In genomic region chr18:23540867-23541266, GRCh38 we compare ENCODE assay signal across 9 cellular contexts. TPM values are rescaled to one million over a fixed set of nuclear protein-coding genes. Genes with fewer than 3 reads are reported as not detected.
DNase-seq lines count a peak whose midpoint lies in the region; ATAC-seq and TF ChIP-seq lines count a peak whose summit lies in the region.
"Had no signal": no experiment of that assay in that cellular context is flagged by ENCODE, and none has a peak within 500 bp of the region (broad histone marks: within the 10 kb centered on the region; RNA-seq: fewer than 3 reads in every experiment).

No MANE protein-coding gene starts in this region.

- H3K4me3 Mint-ChIP-seq in CD14-positive monocyte = peak overlapping the region; percentile 24 to 78
- H3K4me3 Mint-ChIP-seq: brain had no signal

- H3K27me3 ChIP-seq in MG63 = no peaks in the 10 kb centered on the region

- H3K4me3 ChIP-seq in fibroblast of pulmonary artery (replicated peaks; ENCODE audit: low read depth, low read length) (no peak overlapping the region), MG63 (no peak overlapping the region)

- peaks cover 0 to 2% (median 0%) of the 10 kb centered on the region in 7 donors for H3K9me3 Mint-ChIP-seq in CD14-positive monocyte
- H3K9me3 Mint-ChIP-seq: brain had no signal

- DNase-seq in CD14-positive monocyte (ENCODE audit: low spot score) (no peak), NCI-H226 (peak; percentile 7), fibroblast of pulmonary artery (ENCODE audit: low read depth) (peak; percentile 45), NCI-H1436 (lab: John Stamatoyannopoulos, UW) (no peak), NCI-H187 treated with DMSO at 0.1 percent for 48 hours (lab: John Stamatoyannopoulos, UW) (no peak), MG63 (no peak), NK-92 (lab: John Stamatoyannopoulos, UW; ENCODE audit: unreplicated experiment) (no peak)

- peaks cover 83 to 91% of the 10 kb centered on the region in 2 donors for H3K36me3 Mint-ChIP-seq in CD14-positive monocyte

- TF ChIP-seq CTCF in CD14-positive monocyte (IDR thresholded peaks at IDR 0.05) (no peak), fibroblast of pulmonary artery (IDR thresholded peaks at IDR 0.05; ENCODE audit: low read length, missing control alignments) (no peak)

- intact Hi-C loops in CD14-positive monocyte (cut with micrococcal nuclease) = no loop called here

- peaks cover 24% of the 10 kb centered on the region for H3K36me3 ChIP-seq in MG63

- H3K9me3 ChIP-seq in MG63 = no peaks in the 10 kb centered on the region

- H3K4me1 Mint-ChIP-seq in CD14-positive monocyte = peaks cover 51% of the 10 kb centered on the region
- H3K4me1 Mint-ChIP-seq: brain had no signal

- H3K27me3 Mint-ChIP-seq in CD14-positive monocyte (ENCODE audit: low read depth in 3 of 3) = peaks cover 0 to 11% (median 1%) of the 10 kb centered on the region in 3 donors
- H3K27me3 Mint-ChIP-seq: brain had no signal

- ATAC-seq in GM21381 (IDR thresholded peaks at IDR 0.05; ENCODE audit: unreplicated experiment) = peak; percentile 64

- peak overlapping the region; percentile 87 to 95 (median 92) for H3K27ac Mint-ChIP-seq in CD14-positive monocyte

RNA-seq across cellular contexts. Expression of gene RMC1, which starts 37.6 kb away (rescaled TPM):
- polyA plus RNA-seq in CD14-positive monocyte = 10 to 100 TPM; 21.9 to 30.1 TPM
- total RNA-seq in MG63 (2014; rRNA removed; shearing (Covaris generic); ENCODE audit: low replicate concordance) = 21.1 and 21.9 TPM in 2 replicates

RNA-seq across cellular contexts. Expression of gene NPC1, which starts 45.4 kb away (rescaled TPM):
- polyA plus RNA-seq in CD14-positive monocyte = 10 to 100 TPM in 1 of 2 donors, 1 to 10 TPM in 1; 7.5 to 17.9 TPM
- 8.5 and 11.1 TPM in 2 replicates for total RNA-seq in MG63 (2014; rRNA removed; shearing (Covaris generic); ENCODE audit: low replicate concordance)

Comparison
In these comparisons a context has a peak if more than half of its experiments do, and no peak if none do; other contexts are left out.
1. DNase-seq: peak in NCI-H226 (single experiment) and fibroblast of pulmonary artery (single experiment); none in CD14-positive monocyte (single experiment), NCI-H1436 (single experiment), NCI-H187 treated with DMSO at 0.1 percent for 48 hours (single experiment), MG63 (single experiment) and NK-92 (single experiment).